ENCODE assay signal across 16 cellular contexts in the genomic region with DNA sequence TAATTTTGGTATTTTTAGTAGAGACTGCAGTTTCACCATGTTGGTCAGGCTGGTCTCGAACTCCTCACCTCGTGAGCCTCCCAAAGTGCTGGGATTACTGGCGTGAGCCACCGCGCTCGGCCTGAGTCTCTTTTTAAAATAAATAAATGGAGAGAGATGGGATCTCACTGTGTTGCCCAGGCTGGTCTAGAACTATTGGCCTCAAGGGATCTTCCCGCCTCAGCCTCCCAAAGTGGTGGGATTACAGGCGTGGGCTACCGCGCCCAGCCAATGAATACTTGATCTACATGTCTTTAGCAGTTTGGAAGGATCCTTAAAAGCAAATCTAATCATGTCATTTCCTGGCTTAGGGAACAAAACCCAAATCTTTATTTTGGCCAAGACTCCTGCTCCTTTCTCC. TPM values are rescaled to one million over a fixed set of nuclear protein-coding genes. Genes with fewer than 3 reads are reported as not detected.
DNase-seq lines count a peak whose midpoint lies in the region; ATAC-seq and TF ChIP-seq lines count a peak whose summit lies in the region.
"Had no signal": no experiment of that assay in that cellular context is flagged by ENCODE, and none has a peak within 500 bp of the region (broad histone marks: within the 10 kb centered on the region; RNA-seq: fewer than 3 reads in every experiment).

No MANE protein-coding gene starts in this region.

- H4K20me1 ChIP-seq in PC-9 (ENCODE audit: insufficient read depth) = no peaks in the 10 kb centered on the region

- H3K4me1 ChIP-seq in PC-9 (replicated peaks; ENCODE audit: insufficient read depth) (peaks cover 13% of the 10 kb centered on the region; the same call in 1 of the 2 replicates), stomach (peaks cover 4 to 31% (median 21%) of the 10 kb centered on the region in 4 donors)

- 96 to 98% (median 97%) methylated on average over 10 of the region's 10 CpGs for WGBS in stomach, 5 donors

- H3K79me2 ChIP-seq in PC-9 (ENCODE audit: low read depth) = peaks cover 5% of the 10 kb centered on the region; the same call in 1 of the 2 replicates

- peaks cover 6% of the 10 kb centered on the region; the same call in 1 of the 2 replicates for H3F3A ChIP-seq in PC-9 (ENCODE audit: insufficient read depth, low read depth)

- H3K4me1 Mint-ChIP-seq in stimulated activated naive CD8-positive, alpha-beta T cell treated with anti-CD3 and anti-CD28 coated beads, Interleukin-15, Interleukin-2, amounts not matched to agents 100 ng/mL and 50 ng/mL, for 24 hours (ENCODE audit: low read depth) = peaks cover 50% of the 10 kb centered on the region
- peaks cover 9% of the 10 kb centered on the region for H3K4me1 Mint-ChIP-seq in endothelial cell (ENCODE audit: unreplicated experiment)

- no peaks in the 10 kb centered on the region for H3K9me3 Mint-ChIP-seq in stimulated activated naive CD8-positive, alpha-beta T cell treated with anti-CD3 and anti-CD28 coated beads, Interleukin-15, Interleukin-2, amounts not matched to agents 100 ng/mL and 50 ng/mL, for 24 hours
- H3K9me3 Mint-ChIP-seq in endothelial cell (ENCODE audit: unreplicated experiment) = no peaks in the 10 kb centered on the region

- peaks cover 19% of the 10 kb centered on the region for H3K36me3 Mint-ChIP-seq in stimulated activated naive CD8-positive, alpha-beta T cell treated with anti-CD3 and anti-CD28 coated beads, Interleukin-15, Interleukin-2, amounts not matched to agents 100 ng/mL and 50 ng/mL, for 24 hours (ENCODE audit: low read depth)
- H3K36me3 Mint-ChIP-seq in endothelial cell (ENCODE audit: low read depth, unreplicated experiment) = no peaks in the 10 kb centered on the region

- ATAC-seq in stimulated activated naive CD8-positive, alpha-beta T cell treated with anti-CD3 and anti-CD28 coated beads, Interleukin-15, Interleukin-2, amounts not matched to agents 100 U/mL and 50 U/mL, for 24 hours = no peak
- no peak for ATAC-seq in GM18498 (IDR thresholded peaks at IDR 0.05; ENCODE audit: unreplicated experiment)
- ATAC-seq: lower lobe of right lung had no signal

- no peaks in the 10 kb centered on the region for H3K9me2 ChIP-seq in PC-9 (ENCODE audit: insufficient read depth)

- TF ChIP-seq CTCF in PC-9 (conservative IDR thresholded peaks at IDR 0.05) (no peak), endothelial cell (IDR thresholded peaks at IDR 0.05; ENCODE audit: unreplicated experiment) (no peak), stomach (IDR thresholded peaks at IDR 0.05) (no peak)

- no peak for TF ChIP-seq EP300 in stomach (IDR thresholded peaks at IDR 0.05)

- no TSS peak for BruUV-seq in PC-9 (replicated peaks; lab: Mats Ljungman, UMichigan)

- DNase-seq in stimulated activated naive CD8-positive, alpha-beta T cell treated with anti-CD3 and anti-CD28 coated beads, Interleukin-15, Interleukin-2, amounts not matched to agents 100 U/mL and 50 U/mL, for 24 hours = no peak
- DNase-seq in PC-9 = no peak
- no peak for DNase-seq in endothelial cell (ENCODE audit: low spot score)
- DNase-seq in DMS 273 (lab: John Stamatoyannopoulos, UW; ENCODE audit: unreplicated experiment) = no peak
- no peak for DNase-seq in stomach
- DNase-seq in putamen (ENCODE audit: low spot score) = no peak
- DNase-seq: activated naive CD4-positive, alpha-beta T cell; KG1; lower lobe of right lung; NCI-H2029 treated with DMSO at 0.1 percent for 48 hours; stimulated activated naive CD4-positive, alpha-beta T cell had no signal

- peak overlapping the region; percentile 52 for H3K27ac Mint-ChIP-seq in stimulated activated naive CD8-positive, alpha-beta T cell treated with anti-CD3 and anti-CD28 coated beads, Interleukin-15, Interleukin-2, amounts not matched to agents 100 ng/mL and 50 ng/mL, for 24 hours
- no peak overlapping the region for H3K27ac Mint-ChIP-seq in endothelial cell (ENCODE audit: unreplicated experiment)

- TF ChIP-seq POLR2A in stomach (IDR thresholded peaks at IDR 0.05) = no peak

- no peaks in the 10 kb centered on the region for H3K27me3 Mint-ChIP-seq in stimulated activated naive CD8-positive, alpha-beta T cell treated with anti-CD3 and anti-CD28 coated beads, Interleukin-15, Interleukin-2, amounts not matched to agents 100 ng/mL and 50 ng/mL, for 24 hours
- H3K27me3 Mint-ChIP-seq in endothelial cell (ENCODE audit: unreplicated experiment) = peaks cover 7% of the 10 kb centered on the region

- H3K27ac ChIP-seq in PC-9 = no peak overlapping the region
- no peak overlapping the region for H3K27ac ChIP-seq in stomach
- H3K27ac ChIP-seq: esophagus muscularis mucosa, lower lobe of right lung, SK-N-MC had no signal

- H3K9me3 ChIP-seq in PC-9 (ENCODE audit: insufficient read depth, low read depth) (no peaks in the 10 kb centered on the region), stomach (no peaks in the 10 kb centered on the region)
- H3K9me3 ChIP-seq: esophagus muscularis mucosa, lower lobe of right lung had no signal

- H3K27me3 ChIP-seq in PC-9 (ENCODE audit: insufficient read depth, low read depth) = no peaks in the 10 kb centered on the region
- no peaks in the 10 kb centered on the region for H3K27me3 ChIP-seq in stomach
- H3K27me3 ChIP-seq: esophagus muscularis mucosa had no signal

- peak overlapping the region; percentile 87; the same call in 1 of the 2 replicates for H3K4me3 ChIP-seq in PC-9
- H3K4me3 ChIP-seq in stomach = no peak overlapping the region

- CTCF ChIA-PET in PC-9 (lab: Charles Lee) = no interaction called here

- H2AFZ ChIP-seq in PC-9 = no peak overlapping the region

- POLR2A ChIA-PET in PC-9 (lab: Charles Lee; ENCODE audit: unreplicated experiment) = no interaction called here

- H3K36me3 ChIP-seq in PC-9 (ENCODE audit: low read depth) = no peaks in the 10 kb centered on the region
- peaks cover 0 to 18% (median 15%) of the 10 kb centered on the region in 4 donors for H3K36me3 ChIP-seq in stomach

- intact Hi-C loops in PC-9 (cut with micrococcal nuclease; ENCODE audit: unreplicated experiment) (no loop called here), stomach (cut with DNase I; ENCODE audit: low total_unique reads) (no loop called here)

- H3K4me2 ChIP-seq in PC-9 = peak overlapping the region; percentile 78; the same call in 1 of the 2 replicates

- peak overlapping the region; percentile 80 for H3K4me3 Mint-ChIP-seq in stimulated activated naive CD8-positive, alpha-beta T cell treated with anti-CD3 and anti-CD28 coated beads, Interleukin-15, Interleukin-2, amounts not matched to agents 100 ng/mL and 50 ng/mL, for 24 hours
- peak overlapping the region; percentile 24 for H3K4me3 Mint-ChIP-seq in endothelial cell (ENCODE audit: unreplicated experiment)

RNA-seq across cellular contexts. Expression of a gene that starts 1.2 kb away (rescaled TPM):
- total RNA-seq in PC-9 (2021) (10.6 and 12.1 TPM in 2 replicates), endothelial cell (ENCODE audit: unreplicated experiment) (4.7 TPM), stomach (1 to 10 TPM in 4 of 5 donors, not detected in 1; 1.2 to 4.5 (median 3.8) TPM)
- 1 to 10 TPM; 2.7 to 6.0 (median 3.6) TPM for polyA plus RNA-seq in stomach

RNA-seq across cellular contexts. Expression of a gene that starts 9.6 kb away (rescaled TPM):
- total RNA-seq in PC-9 (2021) (not detected in 2 replicates), endothelial cell (ENCODE audit: unreplicated experiment) (not detected), stomach (1 to 10 TPM in 1 of 5 donors, under 1 TPM in 1, not detected in 3; 0.92 to 5.3 TPM)
- polyA plus RNA-seq in stomach = under 1 TPM in 1 of 3 donors, not detected in 2; 0.15 TPM
- polyA plus RNA-seq: BJ had no signal

RNA-seq across cellular contexts. Expression of a gene that starts 44.5 kb away (rescaled TPM):
- total RNA-seq in PC-9 (2021) (not detected in 2 replicates), endothelial cell (ENCODE audit: unreplicated experiment) (not detected), stomach (1 to 10 TPM in 2 of 5 donors, not detected in 3; 3.3 to 8.8 TPM)
- polyA plus RNA-seq in stomach = 1 to 10 TPM; 1.6 to 8.0 (median 2.9) TPM
- polyA plus RNA-seq: BJ had no signal

RNA-seq across cellular contexts. Expression of a gene that starts 53.2 kb away (rescaled TPM):
- not detected in 2 replicates for total RNA-seq in PC-9 (2021)
- total RNA-seq in endothelial cell (ENCODE audit: unreplicated experiment) = 0.97 TPM
- total RNA-seq in stomach = 1 to 10 TPM in 1 of 5 donors, under 1 TPM in 1, not detected in 3; 0.55 to 8.7 TPM
- 1 to 10 TPM in 1 of 3 donors, under 1 TPM in 1, not detected in 1; 0.43 to 1.5 TPM for polyA plus RNA-seq in stomach
- polyA plus RNA-seq: BJ had no signal
